ENCODE assay signal across 8 cellular contexts in the genomic region with DNA sequence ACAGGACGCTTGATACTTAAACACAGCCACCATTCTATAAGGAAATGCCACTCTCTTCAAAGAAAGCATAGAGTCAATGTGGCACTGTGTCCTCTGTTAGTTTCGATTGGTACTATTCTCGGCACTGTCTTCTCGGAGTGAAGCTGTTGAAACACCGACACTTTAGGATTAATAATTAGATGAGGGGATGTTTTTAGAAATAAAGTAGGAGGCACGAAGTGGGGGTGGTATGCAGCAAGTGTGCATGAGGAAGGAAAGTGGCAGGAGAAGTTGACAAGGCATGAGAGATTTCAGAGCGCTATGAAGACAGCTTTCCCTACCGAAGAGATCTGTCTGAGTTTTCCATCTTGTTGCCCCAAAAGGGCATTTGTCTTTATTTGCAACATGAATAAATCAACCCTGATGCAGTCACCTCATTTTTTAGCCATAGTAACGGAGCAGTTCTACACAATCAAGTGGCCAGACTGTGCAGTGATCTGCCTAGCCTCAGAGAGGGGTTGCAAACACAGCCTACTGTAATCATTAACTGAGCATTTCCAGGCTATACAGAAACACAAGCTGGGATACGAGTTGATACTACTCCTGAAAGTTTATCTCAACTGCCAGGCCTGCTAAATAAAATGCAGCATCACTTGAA. TPM values are rescaled to one million over a fixed set of nuclear protein-coding genes. Genes with fewer than 3 reads are reported as not detected.
DNase-seq lines count a peak whose midpoint lies in the region; ATAC-seq and TF ChIP-seq lines count a peak whose summit lies in the region.

No MANE protein-coding gene starts in this region.

- no peaks in the 10 kb centered on the region for H3K23me2 ChIP-seq in H9 (ENCODE audit: insufficient read length, low read depth, low read length, poor library complexity, severe bottlenecking)

- no peaks in the 10 kb centered on the region for H3K27me3 ChIP-seq in muscle layer of duodenum (ENCODE audit: low read depth, low read length)
- H3K27me3 ChIP-seq in H9 (ENCODE audit: insufficient read depth, low read length): no peaks in the 10 kb centered on the region

- no peak overlapping the region for H3K18ac ChIP-seq in H9 (ENCODE audit: insufficient read length, low read depth, low read length)

- H3K27ac ChIP-seq in muscle layer of duodenum (ENCODE audit: low read length) (peak overlapping the region; percentile 88), H9 (ENCODE audit: insufficient read length, low read depth, low read length) (no peak overlapping the region)

- ATAC-seq in HG02943 (IDR thresholded peaks at IDR 0.05; ENCODE audit: low read depth, unreplicated experiment): peak; percentile 39
- ATAC-seq in GM21717 (IDR thresholded peaks at IDR 0.05; ENCODE audit: unreplicated experiment): no peak

- TF ChIP-seq CTCF in astrocyte of the cerebellum (IDR thresholded peaks at IDR 0.05; ENCODE audit: low read depth, low read length, missing control alignments) (peak; percentile 1), H9 (conservative IDR thresholded peaks at IDR 0.05) (no peak)

- no peak overlapping the region for H2BK12ac ChIP-seq in H9 (ENCODE audit: insufficient read length, low read depth, low read length)

- H2BK20ac ChIP-seq in H9 (ENCODE audit: low read depth, low read length, poor library complexity, severe bottlenecking): no peak overlapping the region

- H4K5ac ChIP-seq in H9 (ENCODE audit: insufficient read length, low read depth, low read length): no peak overlapping the region

- H3K79me1 ChIP-seq in H9 (ENCODE audit: insufficient read depth, low read depth, low read length, poor library complexity, severe bottlenecking): no peaks in the 10 kb centered on the region

- H3K27ac Mint-ChIP-seq in H9: no peak overlapping the region

- no peak overlapping the region for H2BK120ac ChIP-seq in H9 (ENCODE audit: low read depth, low read length, poor library complexity, severe bottlenecking)

- no peak overlapping the region for H4K91ac ChIP-seq in H9 (ENCODE audit: insufficient read length, low read depth, low read length)

- no peaks in the 10 kb centered on the region for H3K79me2 ChIP-seq in H9 (ENCODE audit: insufficient read depth, low read length)

- H3T11ph ChIP-seq in H9 (ENCODE audit: low read length): no peak overlapping the region

- H3K9me3 ChIP-seq in muscle layer of duodenum (ENCODE audit: control insufficient read depth in 1 of 2, low read length in 2 of 2) (no peaks in the 10 kb centered on the region), H9 (ENCODE audit: control insufficient read depth, low read depth, low read length) (no peaks in the 10 kb centered on the region)

- 100% methylated on average over 1 of the region's 10 CpGs for WGBS in H9 (ENCODE audit: extremely low coverage, insufficient read length, low lambda C conversion rate)

- no peak overlapping the region for H3K9ac ChIP-seq in H9 (ENCODE audit: extremely low read depth, insufficient read length, low read length)

- H3K14ac ChIP-seq in H9 (ENCODE audit: insufficient read depth, low read length): no peak overlapping the region

- H2BK15ac ChIP-seq in H9 (ENCODE audit: low read depth, low read length): no peak overlapping the region

- H3K4me1 ChIP-seq in muscle layer of duodenum (ENCODE audit: control insufficient read depth in 1 of 2, insufficient read depth in 2 of 2, low read length in 2 of 2): peaks cover 0 to 5% of the 10 kb centered on the region in 2 donors
- H3K4me1 ChIP-seq in H9 (ENCODE audit: insufficient read depth, low read length): 0 out of 2 replicates have a peak, but pooled peaks cover 2% of the 10 kb centered on the region

- no peak overlapping the region for H4K8ac ChIP-seq in H9 (replicated peaks; ENCODE audit: insufficient read length, low read depth, low read length)

- no peaks in the 10 kb centered on the region for H4K20me1 ChIP-seq in H9 (ENCODE audit: control insufficient read depth, insufficient read depth, insufficient read length)

- H3K56ac ChIP-seq in H9 (ENCODE audit: insufficient read length, low read depth, low read length): no peak overlapping the region

- no peak overlapping the region for H2BK5ac ChIP-seq in H9 (ENCODE audit: insufficient read length, low read length)

- no peak overlapping the region for H3K4me2 ChIP-seq in H9 (ENCODE audit: insufficient read depth, insufficient read length, low read length)

- H3K9me3 Mint-ChIP-seq in H9: no peaks in the 10 kb centered on the region

- DNase-seq in COLO668 (lab: John Stamatoyannopoulos, UW; ENCODE audit: unreplicated experiment): peak; percentile 17
- DNase-seq in astrocyte of the cerebellum (ENCODE audit: low read depth): no peak
- no peak for DNase-seq in retina
- DNase-seq in H9: no peak
- no peak for DNase-seq in NCI-H1694 treated with DMSO at 0.1 percent for 48 hours (lab: John Stamatoyannopoulos, UW)

- in situ Hi-C loops in astrocyte of the cerebellum (cut with HindIII; ENCODE audit: low sequenced_read_pairs): no loop called here

- no peaks in the 10 kb centered on the region for H3K27me3 Mint-ChIP-seq in H9 (ENCODE audit: low read depth)

- peaks cover 3 to 5% of the 10 kb centered on the region in 2 experiments for H3K4me1 Mint-ChIP-seq in H9

- no peak overlapping the region for H2AFZ ChIP-seq in H9 (ENCODE audit: low read length)

- H2AK5ac ChIP-seq in H9 (ENCODE audit: insufficient read length, low read length): no peak overlapping the region

- no peak overlapping the region for H3K23ac ChIP-seq in H9 (ENCODE audit: insufficient read length, low read depth, low read length)

- no peak overlapping the region for H3K4me3 Mint-ChIP-seq in H9

- H3K4me3 ChIP-seq in astrocyte of the cerebellum (ENCODE audit: low read depth, low read length) (no peak overlapping the region), muscle layer of duodenum (ENCODE audit: low read depth in 1 of 2, low read length in 2 of 2) (peak overlapping the region; percentile 54 to 72)

- H3K36me3 Mint-ChIP-seq in H9 (ENCODE audit: insufficient read depth in 1 of 3, low read depth in 3 of 3): no peaks in the 10 kb centered on the region

- H3K36me3 ChIP-seq in muscle layer of duodenum (ENCODE audit: control insufficient read depth in 1 of 2, insufficient read depth in 2 of 2, low read length in 2 of 2): no peaks in the 10 kb centered on the region

- H3K4ac ChIP-seq in H9 (ENCODE audit: low read depth, low read length): no peak overlapping the region

RNA-seq across cellular contexts. Expression of a gene that starts 8.3 kb away (rescaled TPM):
- total RNA-seq in H9 (2021): 0.48 and 0.53 TPM in 2 replicates
